Comparison of ENCODE assay signal across 9 cellular contexts in genomic region chr10:86945361-86946214, GRCh38. TPM values are rescaled to one million over a fixed set of nuclear protein-coding genes. Genes with fewer than 3 reads are reported as not detected.
DNase-seq lines count a peak whose midpoint lies in the region; ATAC-seq and TF ChIP-seq lines count a peak whose summit lies in the region.
"Had no signal": no experiment of that assay in that cellular context is flagged by ENCODE, and none has a peak within 500 bp of the region (broad histone marks: within the 10 kb centered on the region; RNA-seq: fewer than 3 reads in every experiment).

No MANE protein-coding gene starts in this region.

- H3K9me2 ChIP-seq in PC-3 (replicated peaks; ENCODE audit: low read length), result no peaks in the 10 kb centered on the region

- no peak overlapping the region for H3K9ac ChIP-seq in PC-3 (ENCODE audit: low read length)

- H3K9me3 ChIP-seq in PC-3 (ENCODE audit: low read length), result no peaks in the 10 kb centered on the region

- no peak overlapping the region for H2AFZ ChIP-seq in PC-3 (ENCODE audit: low read length)

- no peak overlapping the region for H3K4me3 ChIP-seq in Jurkat, Clone E6-1 (ENCODE audit: low read length)
- H3K4me3 ChIP-seq in coronary artery, result peak overlapping the region; percentile 35
- no peak overlapping the region for H3K4me3 ChIP-seq in PC-3 (ENCODE audit: low read length)

- BruUV-seq in PC-3 (replicated peaks; lab: Mats Ljungman, UMichigan), result no TSS peak

- CTCF ChIA-PET in PC-3 (lab: Charles Lee), result no interaction called here

- intact Hi-C loops in PC-3 (cut with micrococcal nuclease), result no loop called here

- DNase-seq in AG08396 (ENCODE audit: low spot score) (peak; percentile 16), coronary artery (ENCODE audit: low spot score) (peak; percentile 77), mesenteric fat pad (ENCODE audit: low spot score) (peak; percentile 84), NOMO-1 treated with dmso at 0.1 percent for 144 hours (lab: John Stamatoyannopoulos, UW; ENCODE audit: unreplicated experiment) (no peak), RKO (ENCODE audit: low spot score) (no peak), PC-3 (no peak)
- peak; percentile 84 for DNase-seq in Jurkat, Clone E6-1 (ENCODE audit: low read depth, low spot score)
- DNase-seq: NCI-H1694 treated with DMSO at 0.1 percent for 48 hours had no signal

- ATAC-seq in GM19324 (IDR thresholded peaks at IDR 0.05; ENCODE audit: low FRiP score, unreplicated experiment) (no peak), PC-3 (no peak)

- TF ChIP-seq CTCF in coronary artery (IDR thresholded peaks at IDR 0.05), result no peak
- TF ChIP-seq CTCF in PC-3 (conservative IDR thresholded peaks at IDR 0.05; ENCODE audit: low read depth, low read length), result no peak; the same call in 1 of the 2 replicates

- no peaks in the 10 kb centered on the region for H4K20me1 ChIP-seq in PC-3 (ENCODE audit: low read length)

- POLR2A ChIA-PET in PC-3 (lab: Charles Lee; ENCODE audit: unreplicated experiment), result no interaction called here

- H3K79me2 ChIP-seq in PC-3 (ENCODE audit: low read length), result no peaks in the 10 kb centered on the region

- no peak overlapping the region for H3K4me2 ChIP-seq in PC-3 (ENCODE audit: low read length)

- no peaks in the 10 kb centered on the region for H3K36me3 ChIP-seq in PC-3 (ENCODE audit: low read depth, low read length)

- H3K4me1 ChIP-seq in PC-3 (ENCODE audit: insufficient read depth, low read length), result no peaks in the 10 kb centered on the region

- no peaks in the 10 kb centered on the region for H3F3A ChIP-seq in PC-3 (ENCODE audit: low read length, unreplicated experiment)

- no peaks in the 10 kb centered on the region for H3K27me3 ChIP-seq in PC-3 (ENCODE audit: low read length)

- H3K27ac ChIP-seq in coronary artery, result peak overlapping the region; percentile 8 to 61
- H3K27ac ChIP-seq in PC-3 (ENCODE audit: low read length), result no peak overlapping the region

RNA-seq across cellular contexts. Expression of gene MMRN2, which starts 11.8 kb away (rescaled TPM):
- polyA plus RNA-seq in Jurkat, Clone E6-1 (2012; ENCODE audit: insufficient read depth, insufficient read length), result not detected
- total RNA-seq in mesenteric fat pad, result 78.4 TPM
- total RNA-seq in PC-3 (2014; rRNA removed), result 1.9 and 6.7 TPM in 2 replicates

RNA-seq across cellular contexts. Expression of gene SNCG, which starts 12.8 kb away (rescaled TPM):
- not detected for polyA plus RNA-seq in Jurkat, Clone E6-1 (2012; ENCODE audit: insufficient read depth, insufficient read length)
- total RNA-seq in mesenteric fat pad (265 TPM), PC-3 (2014; rRNA removed) (0.86 and 2.7 TPM in 2 replicates)

RNA-seq across cellular contexts. Expression of gene ADIRF, which starts 22.7 kb away (rescaled TPM):
- not detected for polyA plus RNA-seq in Jurkat, Clone E6-1 (2012; ENCODE audit: insufficient read depth, insufficient read length)
- 543 TPM for total RNA-seq in mesenteric fat pad
- total RNA-seq in PC-3 (2014; rRNA removed), result 252 and 259 TPM in 2 replicates

Comparison
In these comparisons a context has a peak if more than half of its experiments do, and no peak if none do; other contexts are left out.
1. DNase-seq: peak in AG08396 (single experiment), Jurkat, Clone E6-1 (single experiment), coronary artery (single experiment) and mesenteric fat pad (single experiment); none in NOMO-1 treated with dmso at 0.1 percent for 144 hours (single experiment), RKO (single experiment) and PC-3 (single experiment).
2. RNA of gene MMRN2, which starts 11.8 kb away (total RNA-seq): 78.4 TPM in mesenteric fat pad (single experiment); 1.9 to 6.7 TPM in PC-3; every median in the first group is over 10 times any median in the second.
3. RNA of gene SNCG, which starts 12.8 kb away (total RNA-seq): 265 TPM in mesenteric fat pad (single experiment); 0.86 to 2.7 TPM in PC-3; every median in the first group is over 10 times any median in the second.